ENCODE assay signal across 10 cellular contexts in genomic region chr11:81270686-81271085, GRCh38.
"Had no signal": no experiment of that assay in that cellular context is flagged by ENCODE, and none has a peak within 500 bp of the region (broad histone marks: within the 10 kb centered on the region; RNA-seq: fewer than 3 reads in every experiment).

No MANE protein-coding gene starts in this region.

- ATAC-seq: GM23338, HCT116 had no signal

- H2AFZ ChIP-seq: GM23248, GM23338 had no signal

- DNase-seq: GM23248, GOT3, H7, H9, HCEC 1CT, HFFc6 had no signal

- FAIRE-seq: H1, H54 had no signal

- H3K27ac ChIP-seq: GM23248 had no signal

- H3K9ac ChIP-seq: GM23248 had no signal

- H3K4me3 ChIP-seq: GM23248, GM23338 had no signal

- H3K4me2 ChIP-seq: GM23338 had no signal
